Comparison of ENCODE assay signal across 12 cellular contexts in the genomic region with DNA sequence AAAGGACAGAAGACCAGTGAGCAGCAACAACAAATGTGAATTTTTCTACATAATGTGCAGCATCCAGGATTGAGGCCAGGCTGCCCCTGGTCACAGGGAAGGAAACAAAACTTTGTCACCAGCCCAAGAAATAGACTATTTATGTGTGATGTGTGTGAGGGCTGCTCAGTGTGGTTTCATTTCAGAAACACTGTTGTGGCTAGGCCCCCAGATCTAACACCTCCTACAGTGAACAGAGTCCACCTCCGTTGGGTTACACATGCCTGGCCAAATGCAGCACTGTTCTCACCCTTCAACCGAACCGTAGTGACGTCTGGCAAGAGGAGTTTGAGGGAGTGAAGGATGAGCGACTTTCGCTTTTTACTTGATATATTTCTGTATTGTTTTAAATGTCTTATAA.
DNase-seq lines count a peak whose midpoint lies in the region; ATAC-seq and TF ChIP-seq lines count a peak whose summit lies in the region.
"Had no signal": no experiment of that assay in that cellular context is flagged by ENCODE, and none has a peak within 500 bp of the region (broad histone marks: within the 10 kb centered on the region; RNA-seq: fewer than 3 reads in every experiment).

No MANE protein-coding gene starts in this region.

- no peak for DNase-seq in naive thymus-derived CD4-positive, alpha-beta T cell
- DNase-seq in GM23338 (ENCODE audit: low spot score) (no peak), left lobe of liver (ENCODE audit: low spot score) (no peak), NCI-H526 treated with DMSO at 0.1 percent for 48 hours (lab: John Stamatoyannopoulos, UW) (no peak), mesendoderm (no peak)
- DNase-seq: body of pancreas, MG63 had no signal

- H3K4me1 Mint-ChIP-seq in naive thymus-derived CD4-positive, alpha-beta T cell, result peaks cover 9 to 40% (median 14%) of the 10 kb centered on the region in 7 donors
- peaks cover 10% of the 10 kb centered on the region; the same call in 2 of the 3 replicates for H3K4me1 Mint-ChIP-seq in GM23338

- H3K4me3 ChIP-seq in naive thymus-derived CD4-positive, alpha-beta T cell (ENCODE audit: low read length), result no peak overlapping the region
- H3K4me3 ChIP-seq in GM23338 (no peak overlapping the region), mesendoderm (ENCODE audit: low read length) (no peak overlapping the region)
- H3K4me3 ChIP-seq: body of pancreas, HAP-1, lung, MG63 had no signal

- H4K5ac ChIP-seq in mesendoderm (ENCODE audit: low read length), result no peak overlapping the region

- no peak overlapping the region for H2BK15ac ChIP-seq in mesendoderm (replicated peaks; ENCODE audit: low read depth)

- peak; percentile 93 for ATAC-seq in GM18520 (IDR thresholded peaks at IDR 0.05; ENCODE audit: unreplicated experiment)
- ATAC-seq in GM21515 (IDR thresholded peaks at IDR 0.05; ENCODE audit: unreplicated experiment), result peak; percentile 73
- ATAC-seq in HG03439 (IDR thresholded peaks at IDR 0.05; ENCODE audit: unreplicated experiment), result peak; percentile 90
- ATAC-seq in naive thymus-derived CD4-positive, alpha-beta T cell, result peak; percentile 89
- ATAC-seq in GM23338, result no peak
- no peak for ATAC-seq in left lobe of liver
- ATAC-seq: body of pancreas had no signal

- H3K27ac Mint-ChIP-seq in naive thymus-derived CD4-positive, alpha-beta T cell, result peak overlapping the region in 2 of 9 donors; percentile 28 to 80
- no peak overlapping the region for H3K27ac Mint-ChIP-seq in GM23338

- POLR2A ChIA-PET in naive thymus-derived CD4-positive, alpha-beta T cell (lab: Charles Lee), result no interaction called here

- no peak overlapping the region for H2AK5ac ChIP-seq in mesendoderm (ENCODE audit: low read length)

- H4K8ac ChIP-seq in mesendoderm (ENCODE audit: low read depth, low read length), result no peak overlapping the region

- H4K20me1 ChIP-seq in GM23338 (replicated peaks; ENCODE audit: insufficient read depth), result no peaks in the 10 kb centered on the region

- H3K23ac ChIP-seq in mesendoderm (ENCODE audit: low read length), result no peak overlapping the region

- no peaks in the 10 kb centered on the region for H3K27me3 ChIP-seq in naive thymus-derived CD4-positive, alpha-beta T cell (ENCODE audit: control insufficient read depth in 2 of 2, insufficient read depth in 2 of 2, low read length in 2 of 2)
- H3K27me3 ChIP-seq in GM23338 (ENCODE audit: insufficient read depth) (no peaks in the 10 kb centered on the region), mesendoderm (ENCODE audit: insufficient read depth, low read length, poor library complexity) (no peaks in the 10 kb centered on the region)
- H3K27me3 ChIP-seq: body of pancreas, MG63 had no signal

- no peak overlapping the region for H3K9ac ChIP-seq in mesendoderm (ENCODE audit: low read length)

- CTCF ChIA-PET in naive thymus-derived CD4-positive, alpha-beta T cell (lab: Charles Lee), result no interaction called here

- H3K36me3 Mint-ChIP-seq in naive thymus-derived CD4-positive, alpha-beta T cell, result peaks cover 0 to 17% (median 5%) of the 10 kb centered on the region in 5 donors
- no peaks in the 10 kb centered on the region for H3K36me3 Mint-ChIP-seq in GM23338 (ENCODE audit: low read depth)

- no peak overlapping the region for H3K18ac ChIP-seq in mesendoderm (ENCODE audit: low read length)

- no peak overlapping the region for H3K27ac ChIP-seq in naive thymus-derived CD4-positive, alpha-beta T cell (ENCODE audit: low read depth, low read length)
- H3K27ac ChIP-seq in GM23338 (ENCODE audit: low read depth) (no peak overlapping the region), mesendoderm (ENCODE audit: low read depth, low read length) (no peak overlapping the region)
- H3K27ac ChIP-seq: body of pancreas had no signal

- no peaks in the 10 kb centered on the region for H3K9me2 ChIP-seq in GM23338 (ENCODE audit: insufficient read depth)

- H3K56ac ChIP-seq in mesendoderm (ENCODE audit: low read length), result no peak overlapping the region

- no peak overlapping the region for H2AFZ ChIP-seq in GM23338

- H3K36me3 ChIP-seq in naive thymus-derived CD4-positive, alpha-beta T cell (ENCODE audit: control insufficient read depth in 2 of 3, insufficient read depth in 3 of 3, low read length in 3 of 3), result no peaks in the 10 kb centered on the region
- H3K36me3 ChIP-seq in GM23338 (ENCODE audit: insufficient read depth) (no peaks in the 10 kb centered on the region), mesendoderm (ENCODE audit: control insufficient read depth, insufficient read depth, low read length) (no peaks in the 10 kb centered on the region)
- H3K36me3 ChIP-seq: HAP-1, MG63 had no signal

- H3K4me3 Mint-ChIP-seq in naive thymus-derived CD4-positive, alpha-beta T cell, result peak overlapping the region in 2 of 10 donors; percentile 18 to 61
- no peak overlapping the region for H3K4me3 Mint-ChIP-seq in GM23338

- H3K79me1 ChIP-seq in mesendoderm (ENCODE audit: low read length), result no peaks in the 10 kb centered on the region

- WGBS in mesendoderm (ENCODE audit: extremely low coverage, insufficient coverage, low lambda C conversion rate), result no CpG with 5 or more reads among the region's 6 CpGs

- peaks cover 0 to 5% (median 0%) of the 10 kb centered on the region in 11 donors for H3K9me3 Mint-ChIP-seq in naive thymus-derived CD4-positive, alpha-beta T cell
- H3K9me3 Mint-ChIP-seq in GM23338, result no peaks in the 10 kb centered on the region

- H2BK5ac ChIP-seq in mesendoderm (ENCODE audit: low read length), result no peak overlapping the region

- intact Hi-C loops in naive thymus-derived CD4-positive, alpha-beta T cell (cut with micrococcal nuclease), result no loop called here

- no peak overlapping the region for H2BK120ac ChIP-seq in mesendoderm (ENCODE audit: low read depth, low read length)

- H3K27me3 Mint-ChIP-seq in naive thymus-derived CD4-positive, alpha-beta T cell, result no peaks in the 10 kb centered on the region
- H3K27me3 Mint-ChIP-seq in GM23338 (ENCODE audit: insufficient read depth, low read depth, poor library complexity), result no peaks in the 10 kb centered on the region

- H3K4me2 ChIP-seq in GM23338 (no peak overlapping the region), mesendoderm (ENCODE audit: low read length) (no peak overlapping the region)

- H3K9me3 ChIP-seq in naive thymus-derived CD4-positive, alpha-beta T cell (ENCODE audit: control insufficient read depth in 2 of 3, low read length in 3 of 3), result no peaks in the 10 kb centered on the region
- H3K9me3 ChIP-seq: body of pancreas, HAP-1, MG63 had no signal

- H3K79me2 ChIP-seq in GM23338 (replicated peaks; ENCODE audit: insufficient read depth) (no peaks in the 10 kb centered on the region), mesendoderm (ENCODE audit: control insufficient read depth, insufficient read depth, low read length) (no peaks in the 10 kb centered on the region)

- TF ChIP-seq CTCF in GM23338 (conservative IDR thresholded peaks at IDR 0.05; ENCODE audit: low read depth in 2 of 2), result no peak

- H3F3A ChIP-seq in GM23338 (replicated peaks; ENCODE audit: low read depth), result no peaks in the 10 kb centered on the region

- no peak overlapping the region for H3K4ac ChIP-seq in mesendoderm (ENCODE audit: low read depth, low read length)

- peaks cover 0 to 16% of the 10 kb centered on the region in 2 donors for H3K4me1 ChIP-seq in naive thymus-derived CD4-positive, alpha-beta T cell (ENCODE audit: control insufficient read depth in 2 of 2, insufficient read depth in 2 of 2, low read length in 2 of 2)
- H3K4me1 ChIP-seq in GM23338 (ENCODE audit: insufficient read depth) (no peaks in the 10 kb centered on the region), mesendoderm (ENCODE audit: control insufficient read depth, low read depth, low read length) (no peaks in the 10 kb centered on the region)
- H3K4me1 ChIP-seq: body of pancreas, HAP-1 had no signal

TF ChIP-seq in GM23338, 12 proteins besides CTCF, POLR2A, EP300 and RAD21:
- TF ChIP-seq POLR2AphosphoS5 (IDR thresholded peaks at IDR 0.05; ENCODE audit: low read depth), result no peak
- no peak for TF ChIP-seq EZH2 (IDR thresholded peaks at IDR 0.05; ENCODE audit: low read depth, unreplicated experiment)
TF ChIP-seq in GM23338: peak in this region for 0.

Comparison
In these comparisons a context has a peak if more than half of its experiments do, and no peak if none do; other contexts are left out.
1. ATAC-seq: peak in GM18520 (single experiment), GM21515 (single experiment), HG03439 (single experiment) and naive thymus-derived CD4-positive, alpha-beta T cell (single experiment); none in GM23338 (single experiment) and left lobe of liver (single experiment).